Comparison of ENCODE assay signal across 4 cellular contexts in genomic region chr11:129204439-129204838, GRCh38. TPM values are rescaled to one million over a fixed set of nuclear protein-coding genes. Genes with fewer than 3 reads are reported as not detected.
"Had no signal": no experiment of that assay in that cellular context is flagged by ENCODE, and none has a peak within 500 bp of the region (broad histone marks: within the 10 kb centered on the region; RNA-seq: fewer than 3 reads in every experiment).

No MANE protein-coding gene starts in this region.

- ATAC-seq: GM12878 had no signal

- DNase-seq: GDM1, GF-D8 had no signal

RNA-seq across cellular contexts. Expression of gene ARHGAP32, which starts 12.3 kb away (rescaled TPM):
- total RNA-seq: G401 had no signal
